32 cellular contexts compared by ENCODE assay signal in the genomic region with DNA sequence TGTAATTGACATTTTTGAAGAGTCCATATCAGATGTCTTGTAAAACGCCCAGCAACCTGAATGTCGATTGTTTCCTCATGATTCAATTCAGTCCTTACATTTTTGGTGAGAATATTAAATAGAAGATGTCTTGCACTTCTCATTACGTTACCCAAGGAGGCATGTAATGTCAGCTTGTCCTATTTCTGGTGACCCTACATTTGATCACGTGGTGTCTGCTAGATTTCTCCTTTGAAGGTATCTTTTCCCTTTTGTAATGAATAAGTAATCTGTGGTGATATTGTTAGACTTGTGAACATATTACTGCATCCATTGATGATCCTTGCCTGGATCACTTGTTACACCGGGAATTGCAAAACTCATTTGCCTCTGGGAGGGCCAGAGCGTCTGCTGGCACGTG.
"Had no signal": no experiment of that assay in that cellular context is flagged by ENCODE, and none has a peak within 500 bp of the region (broad histone marks: within the 10 kb centered on the region; RNA-seq: fewer than 3 reads in every experiment).

No MANE protein-coding gene starts in this region.

- H3K9me3 ChIP-seq: adrenal gland, body of pancreas, breast epithelium had no signal

- H3K4me1 ChIP-seq: adrenal gland, body of pancreas, breast epithelium had no signal

- ATAC-seq: activated CD4-positive, alpha-beta T cell treated with anti-CD3 and anti-CD28 coated beads for 36 hours; activated CD8-positive, alpha-beta memory T cell treated with anti-CD3 and anti-CD28 coated beads, Interleukin-2, amount 10 ng/mL, durations not matched to agents 7 days and 5 days; activated CD8-positive, alpha-beta T cell treated with anti-CD3 and anti-CD28 coated beads, Interleukin-2, amount 10 ng/mL, durations not matched to agents 7 days and 5 days; activated naive CD8-positive, alpha-beta T cell treated with anti-CD3 and anti-CD28 coated beads, Interleukin-2, amount 50 U/mL, for 24 hours; body of pancreas; esophagus mucosa had no signal

- H3K27me3 Mint-ChIP-seq: activated naive CD4-positive, alpha-beta T cell treated with anti-CD3 and anti-CD28 coated beads, Interleukin-2, amount 50 U/mL, for 24 hours had no signal

- H3K4me3 ChIP-seq: adrenal gland, body of pancreas, breast epithelium, cardiac muscle cell, coronary artery, dorsolateral prefrontal cortex had no signal

- H3K9me3 Mint-ChIP-seq: activated CD4-positive, alpha-beta memory T cell treated with anti-CD3 and anti-CD28 coated beads for 36 hours; activated CD4-positive, alpha-beta T cell treated with anti-CD3 and anti-CD28 coated beads, Interleukin-2, amount 10 ng/mL, durations not matched to agents 24 days and 14 days; activated naive CD4-positive, alpha-beta T cell treated with anti-CD3 and anti-CD28 coated beads for 36 hours; activated naive CD4-positive, alpha-beta T cell treated with anti-CD3 and anti-CD28 coated beads, Interleukin-2, amount 50 U/mL, for 24 hours; activated naive CD8-positive, alpha-beta T cell treated with anti-CD3 and anti-CD28 coated beads for 36 hours; activated naive CD8-positive, alpha-beta T cell treated with anti-CD3 and anti-CD28 coated beads, Interleukin-2, amount 50 U/mL, for 24 hours; activated T-helper 1 cell treated with anti-CD3 and anti-CD28 coated beads, Interleukin-12 subunit alpha, Interleukin-12 subunit beta, Interleukin-2, Interleukin-4 antibody, amounts not matched to agents 30 ng/mL and 10 ng/mL and 1 ng/mL, durations not matched to agents 14 hours and 24 hours and 36 hours; activated T-helper 2 cell treated with anti-CD3 and anti-CD28 coated beads, Interferon-gamma antibody, Interleukin-2, Interleukin-4, amounts not matched to agents 10 μg/mL and 5 μg/mL and 100 μg/mL, durations not matched to agents 14 hours and 24 hours and 36 hours; dendritic cell treated with granulocyte-macrophage colony-stimulating factor and Interleukin-4, amounts not matched to agents 40 ng/mL and 50 ng/mL, for 4 days; endodermal cell had no signal

- H3K27ac Mint-ChIP-seq: activated CD4-positive, alpha-beta memory T cell treated with anti-CD3 and anti-CD28 coated beads for 36 hours; activated CD4-positive, alpha-beta T cell treated with anti-CD3 and anti-CD28 coated beads for 36 hours; activated CD4-positive, alpha-beta T cell treated with anti-CD3 and anti-CD28 coated beads, Interleukin-2, amount 10 ng/mL, durations not matched to agents 24 days and 14 days; activated CD8-positive, alpha-beta memory T cell treated with anti-CD3 and anti-CD28 coated beads, Interleukin-2, amount 10 ng/mL, durations not matched to agents 7 days and 5 days; activated CD8-positive, alpha-beta T cell treated with anti-CD3 and anti-CD28 coated beads, Interleukin-2, amount 10 ng/mL, durations not matched to agents 7 days and 5 days; activated naive CD4-positive, alpha-beta T cell treated with anti-CD3 and anti-CD28 coated beads for 36 hours; activated naive CD4-positive, alpha-beta T cell treated with anti-CD3 and anti-CD28 coated beads, Interleukin-2, amount 50 U/mL, for 24 hours; activated naive CD8-positive, alpha-beta T cell treated with anti-CD3 and anti-CD28 coated beads for 36 hours; activated naive CD8-positive, alpha-beta T cell treated with anti-CD3 and anti-CD28 coated beads, Interleukin-2, amount 50 U/mL, for 24 hours; activated T-helper 1 cell treated with anti-CD3 and anti-CD28 coated beads, Interleukin-12 subunit alpha, Interleukin-12 subunit beta, Interleukin-2, Interleukin-4 antibody, amounts not matched to agents 30 ng/mL and 10 ng/mL and 1 ng/mL, durations not matched to agents 14 hours and 24 hours and 36 hours; activated T-helper 2 cell treated with anti-CD3 and anti-CD28 coated beads, Interferon-gamma antibody, Interleukin-2, Interleukin-4, amounts not matched to agents 10 μg/mL and 5 μg/mL and 100 μg/mL, durations not matched to agents 14 hours and 24 hours and 36 hours; dendritic cell treated with granulocyte-macrophage colony-stimulating factor and Interleukin-4, amounts not matched to agents 40 ng/mL and 50 ng/mL, for 4 days; endodermal cell had no signal

- H3K4me1 Mint-ChIP-seq: activated CD4-positive, alpha-beta T cell treated with anti-CD3 and anti-CD28 coated beads for 36 hours; activated naive CD8-positive, alpha-beta T cell treated with anti-CD3 and anti-CD28 coated beads, Interleukin-2, amount 50 U/mL, for 24 hours; endodermal cell had no signal

- H3K27ac ChIP-seq: adrenal gland, body of pancreas, breast epithelium, cardiac muscle cell, coronary artery, dorsolateral prefrontal cortex had no signal

- H3K36me3 Mint-ChIP-seq: activated CD4-positive, alpha-beta memory T cell treated with anti-CD3 and anti-CD28 coated beads for 36 hours; activated CD8-positive, alpha-beta memory T cell treated with anti-CD3 and anti-CD28 coated beads, Interleukin-2, amount 10 ng/mL, durations not matched to agents 7 days and 5 days; activated naive CD4-positive, alpha-beta T cell treated with anti-CD3 and anti-CD28 coated beads, Interleukin-2, amount 50 U/mL, for 24 hours; activated naive CD8-positive, alpha-beta T cell treated with anti-CD3 and anti-CD28 coated beads for 36 hours had no signal

- FAIRE-seq: frontal cortex had no signal

- H3K4me3 Mint-ChIP-seq: activated CD4-positive, alpha-beta memory T cell treated with anti-CD3 and anti-CD28 coated beads for 36 hours; activated CD4-positive, alpha-beta T cell treated with anti-CD3 and anti-CD28 coated beads for 36 hours; activated CD4-positive, alpha-beta T cell treated with anti-CD3 and anti-CD28 coated beads, Interleukin-2, amount 10 ng/mL, durations not matched to agents 24 days and 14 days; activated CD8-positive, alpha-beta memory T cell treated with anti-CD3 and anti-CD28 coated beads, Interleukin-2, amount 10 ng/mL, durations not matched to agents 7 days and 5 days; activated CD8-positive, alpha-beta T cell treated with anti-CD3 and anti-CD28 coated beads, Interleukin-2, amount 10 ng/mL, durations not matched to agents 7 days and 5 days; activated naive CD4-positive, alpha-beta T cell treated with anti-CD3 and anti-CD28 coated beads for 36 hours; activated naive CD4-positive, alpha-beta T cell treated with anti-CD3 and anti-CD28 coated beads, Interleukin-2, amount 50 U/mL, for 24 hours; activated naive CD8-positive, alpha-beta T cell treated with anti-CD3 and anti-CD28 coated beads for 36 hours; activated naive CD8-positive, alpha-beta T cell treated with anti-CD3 and anti-CD28 coated beads, Interleukin-2, amount 50 U/mL, for 24 hours; activated T-helper 1 cell treated with anti-CD3 and anti-CD28 coated beads, Interleukin-12 subunit alpha, Interleukin-12 subunit beta, Interleukin-2, Interleukin-4 antibody, amounts not matched to agents 30 ng/mL and 10 ng/mL and 1 ng/mL, durations not matched to agents 14 hours and 24 hours and 36 hours; dendritic cell treated with granulocyte-macrophage colony-stimulating factor and Interleukin-4, amounts not matched to agents 40 ng/mL and 50 ng/mL, for 4 days; endodermal cell had no signal

- DNase-seq: activated CD4-positive, alpha-beta memory T cell treated with anti-CD3 and anti-CD28 coated beads for 36 hours; activated CD4-positive, alpha-beta T cell treated with anti-CD3 and anti-CD28 coated beads for 36 hours; activated CD4-positive, alpha-beta T cell treated with anti-CD3 and anti-CD28 coated beads, Interleukin-2, amount 10 ng/mL, durations not matched to agents 24 days and 14 days; activated CD4-positive, CD25-positive, alpha-beta regulatory T cell; activated CD4-positive, CD25-positive, alpha-beta regulatory T cell treated with anti-CD3 and anti-CD28 coated beads, Interleukin-2, amount 50 U/mL, for 72 hours; activated CD8-positive, alpha-beta memory T cell treated with anti-CD3 and anti-CD28 coated beads, Interleukin-2, amount 10 ng/mL, durations not matched to agents 7 days and 5 days; activated CD8-positive, alpha-beta memory T cell treated with anti-CD3 and anti-CD28 coated beads, Interleukin-2, amount 50 U/mL, for 4 hours; activated CD8-positive, alpha-beta T cell treated with anti-CD3 and anti-CD28 coated beads, Interleukin-2, amount 10 ng/mL, durations not matched to agents 7 days and 5 days; activated effector memory CD4-positive, alpha-beta T cell treated with anti-CD3 and anti-CD28 coated beads, Interleukin-2, amount 50 U/mL, for 16 hours; activated naive CD4-positive, alpha-beta T cell treated with anti-CD3 and anti-CD28 coated beads for 36 hours; activated naive CD8-positive, alpha-beta T cell treated with anti-CD3 and anti-CD28 coated beads for 36 hours; activated naive CD8-positive, alpha-beta T cell treated with anti-CD3 and anti-CD28 coated beads, Interleukin-2, amount 50 U/mL, for 24 hours; activated T-cell treated with anti-CD3 and anti-CD28 coated beads, Interleukin-2, amount 50 U/mL, for 1 hour; activated T-cell treated with anti-CD3 and anti-CD28 coated beads, Interleukin-2, amount 50 U/mL, for 48 hours; adrenal gland; aorta; body of pancreas; central memory CD4-positive, alpha-beta T cell; effector memory CD4-positive, alpha-beta T cell; endodermal cell; foreskin fibroblast; T-helper 2 cell had no signal

- H3K27me3 ChIP-seq: adrenal gland, body of pancreas had no signal

- H3K36me3 ChIP-seq: adrenal gland, breast epithelium, cardiac muscle cell had no signal
